Comparison of ENCODE assay signal across 28 cellular contexts in genomic region chr1:15286452-15286851, GRCh38. TPM values are rescaled to one million over a fixed set of nuclear protein-coding genes. Genes with fewer than 3 reads are reported as not detected.
"Had no signal": no experiment of that assay in that cellular context is flagged by ENCODE, and none has a peak within 500 bp of the region (broad histone marks: within the 10 kb centered on the region; RNA-seq: fewer than 3 reads in every experiment).

No MANE protein-coding gene starts in this region.

- ATAC-seq: activated CD4-positive, CD25-positive, alpha-beta regulatory T cell treated with anti-CD3 and anti-CD28 coated beads, Interleukin-2, amount 50 U/mL, for 24 hours; activated CD8-positive, alpha-beta memory T cell treated with anti-CD3 and anti-CD28 coated beads, Interleukin-2, amount 10 ng/mL, durations not matched to agents 7 days and 5 days; activated CD8-positive, alpha-beta T cell treated with anti-CD3 and anti-CD28 coated beads, Interleukin-2, amount 10 ng/mL, durations not matched to agents 7 days and 5 days; activated naive CD4-positive, alpha-beta T cell treated with anti-CD3 and anti-CD28 coated beads, Interleukin-2, amount 50 U/mL, for 72 hours; esophagus mucosa had no signal

- H3K36me3 ChIP-seq: ascending aorta, breast epithelium, cardiac muscle cell, colonic mucosa had no signal

- H3K4me3 ChIP-seq: ascending aorta, breast epithelium, cardiac muscle cell, colonic mucosa had no signal

- H3K9me3 ChIP-seq: ascending aorta, breast epithelium, colonic mucosa had no signal

- H3K27ac ChIP-seq: ascending aorta, breast epithelium, cardiac muscle cell had no signal

- H3K4me1 ChIP-seq: ascending aorta, breast epithelium had no signal

- DNase-seq: activated B cell treated with CpG ODN at 0.5 μM for 24 hours; activated CD4-positive, alpha-beta memory T cell treated with anti-CD3 and anti-CD28 coated beads for 36 hours; activated CD4-positive, alpha-beta T cell treated with anti-CD3 and anti-CD28 coated beads for 48 hours; activated CD8-positive, alpha-beta memory T cell treated with anti-CD3 and anti-CD28 coated beads, Interleukin-2, amount 10 ng/mL, durations not matched to agents 7 days and 5 days; activated CD8-positive, alpha-beta memory T cell treated with anti-CD3 and anti-CD28 coated beads, Interleukin-2, amount 50 U/mL, for 4 hours; activated CD8-positive, alpha-beta T cell treated with anti-CD3 and anti-CD28 coated beads, Interleukin-2, amount 10 ng/mL, durations not matched to agents 7 days and 5 days; activated effector memory CD4-positive, alpha-beta T cell treated with anti-CD3 and anti-CD28 coated beads, Interleukin-2, amount 50 U/mL, for 16 hours; activated naive CD4-positive, alpha-beta T cell treated with anti-CD3 and anti-CD28 coated beads, Interleukin-2, amount 10 ng/mL, durations not matched to agents 7 days and 5 days; activated naive CD8-positive, alpha-beta T cell treated with anti-CD3 and anti-CD28 coated beads, Interleukin-2, amount 10 ng/mL, durations not matched to agents 7 days and 5 days; activated T-cell treated with anti-CD3 and anti-CD28 coated beads, Interleukin-2, amount 50 U/mL, for 1 hour; activated T-cell treated with anti-CD3 and anti-CD28 coated beads, Interleukin-2, amount 50 U/mL, for 48 hours; central memory CD4-positive, alpha-beta T cell; cerebellar nuclear complex; colonic mucosa; effector CD8-positive, alpha-beta T cell; foreskin fibroblast; head of caudate nucleus; T-helper 2 cell had no signal

- FAIRE-seq: frontal cortex had no signal

- H3K27me3 ChIP-seq: ascending aorta, breast epithelium, cardiac muscle cell, colonic mucosa had no signal

RNA-seq across cellular contexts. Expression of gene FHAD1, which starts 39.4 kb away (rescaled TPM):
- total RNA-seq: activated B cell treated with CpG ODN at 0.5 μM for 24 hours; activated CD4-positive, alpha-beta memory T cell treated with anti-CD3 and anti-CD28 coated beads for 36 hours; activated CD8-positive, alpha-beta memory T cell treated with anti-CD3 and anti-CD28 coated beads, Interleukin-2, amount 10 ng/mL, durations not matched to agents 7 days and 5 days; activated T-helper 1 cell treated with anti-CD3 and anti-CD28 coated beads, Interleukin-12 subunit alpha, Interleukin-12 subunit beta, Interleukin-2, Interleukin-4 antibody, amounts not matched to agents 30 ng/mL and 10 ng/mL and 1 ng/mL, durations not matched to agents 14 hours and 24 hours and 36 hours; activated T-helper 2 cell treated with anti-CD3 and anti-CD28 coated beads, Interferon-gamma antibody, Interleukin-2, Interleukin-4, amounts not matched to agents 10 μg/mL and 5 μg/mL and 100 μg/mL, durations not matched to agents 14 hours and 24 hours and 36 hours; ascending aorta; T-helper 1 cell treated with Interleukin-12 subunit alpha and Interleukin-12 subunit beta and Interleukin-4 antibody, amounts not matched to agents 30 ng/mL and 1 ng/mL, for 36 hours had no signal
